Comparison of ENCODE assay signal across 1 cellular context in genomic region chr10:27153325-27153724, GRCh38.
TF ChIP-seq lines count a peak whose summit lies in the region.

No MANE protein-coding gene starts in this region.

TF ChIP-seq in GM23338, 12 proteins besides CTCF, POLR2A, EP300 and RAD21 (continued from another document):
- TF ChIP-seq ZNF331 (CRISPR knock-in tag; IDR thresholded peaks at IDR 0.05; ENCODE audit: low read depth), result no peak
- no peak for TF ChIP-seq ZNF462 (CRISPR knock-in tag; IDR thresholded peaks at IDR 0.05)
- TF ChIP-seq ETS1 (IDR thresholded peaks at IDR 0.05), result no peak
- TF ChIP-seq ZNF114 (CRISPR knock-in tag; IDR thresholded peaks at IDR 0.05), result no peak
- TF ChIP-seq POLR2AphosphoS5 (IDR thresholded peaks at IDR 0.05; ENCODE audit: low read depth), result no peak
- no peak for TF ChIP-seq NANOG (IDR thresholded peaks at IDR 0.05; ENCODE audit: borderline replicate concordance)
- no peak for TF ChIP-seq EZH2phosphoT487 (IDR thresholded peaks at IDR 0.05; ENCODE audit: unreplicated experiment)
TF ChIP-seq in GM23338: peak in this region for 0.
